Comparison of ENCODE assay signal across 23 cellular contexts in the genomic region with DNA sequence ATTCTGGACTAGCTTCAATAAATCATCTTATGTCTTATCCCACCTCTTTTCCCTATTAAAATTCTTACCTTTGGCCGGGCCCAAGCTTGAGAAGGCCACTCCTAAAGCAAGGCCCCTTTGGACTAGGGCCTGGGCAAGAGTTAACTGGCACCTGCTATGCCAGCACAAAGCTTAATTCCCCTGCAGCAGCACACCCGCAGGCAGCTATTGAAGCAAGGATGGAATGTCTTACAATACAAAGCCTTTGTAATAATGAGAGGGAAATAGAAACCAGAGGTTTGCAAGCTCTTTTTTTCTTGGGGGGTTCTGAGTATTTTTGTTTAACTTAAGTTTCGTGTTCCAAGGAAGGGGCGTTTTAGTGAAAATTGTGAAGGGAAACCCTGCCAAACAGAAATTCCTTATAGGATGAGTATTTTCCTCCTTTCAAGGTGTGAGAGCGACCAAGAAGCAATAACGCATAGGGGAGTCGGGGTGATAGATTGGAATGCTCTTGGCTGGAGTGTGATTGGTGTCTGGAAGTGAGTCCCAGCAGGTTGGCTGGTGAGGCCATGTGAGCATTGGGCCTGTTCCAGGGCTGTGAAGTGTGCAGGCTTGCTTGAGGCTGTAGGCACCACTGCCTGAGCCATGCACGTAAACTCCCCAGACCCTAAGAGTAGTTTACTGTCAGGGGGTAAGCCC.
DNase-seq lines count a peak whose midpoint lies in the region; ATAC-seq and TF ChIP-seq lines count a peak whose summit lies in the region.
"Had no signal": no experiment of that assay in that cellular context is flagged by ENCODE, and none has a peak within 500 bp of the region (broad histone marks: within the 10 kb centered on the region; RNA-seq: fewer than 3 reads in every experiment).

No MANE protein-coding gene starts in this region.

- no peak overlapping the region for H3K4me3 ChIP-seq in right atrium auricular region
- H3K4me3 ChIP-seq: pancreas, SJSA1 had no signal

- POLR2A ChIA-PET in CD4-positive, alpha-beta T cell (lab: Charles Lee): no interaction called here

- H3K27ac Mint-ChIP-seq in nephron: peak overlapping the region; percentile 19 to 56 (median 54)
- H3K27ac Mint-ChIP-seq in CD4-positive, alpha-beta T cell: no peak overlapping the region
- H3K27ac Mint-ChIP-seq: activated T-cell treated with anti-CD3 and anti-CD28 coated beads, Interleukin-2, amount 50 U/mL, for 24 hours; natural killer cell had no signal

- H3K36me3 ChIP-seq in right atrium auricular region: no peaks in the 10 kb centered on the region
- H3K36me3 ChIP-seq: BE2C, pancreas, SJSA1 had no signal

- no peak for TF ChIP-seq CTCF in right atrium auricular region (IDR thresholded peaks at IDR 0.05)
- TF ChIP-seq CTCF in nephron (IDR thresholded peaks at IDR 0.05; ENCODE audit: unreplicated experiment in 3 of 3): no peak
- no peak for TF ChIP-seq CTCF in CD4-positive, alpha-beta T cell (IDR thresholded peaks at IDR 0.05)

- no peak overlapping the region for H3K27ac ChIP-seq in right atrium auricular region
- H3K27ac ChIP-seq in CD4-positive, alpha-beta T cell (ENCODE audit: low read depth, low read length): no peak overlapping the region
- H3K27ac ChIP-seq: pancreas, SJSA1 had no signal

- H3K4me1 ChIP-seq in right atrium auricular region: peaks cover 0 to 43% of the 10 kb centered on the region in 2 donors
- H3K4me1 ChIP-seq: BE2C, pancreas, SJSA1 had no signal

- H3K27me3 ChIP-seq in right atrium auricular region: no peaks in the 10 kb centered on the region
- H3K27me3 ChIP-seq in CD4-positive, alpha-beta T cell (ENCODE audit: control insufficient read depth, insufficient read depth, low read length): no peaks in the 10 kb centered on the region
- H3K27me3 ChIP-seq: BE2C, pancreas, SJSA1 had no signal

- peaks cover 6% of the 10 kb centered on the region for H3K36me3 Mint-ChIP-seq in nephron (ENCODE audit: low read depth)
- H3K36me3 Mint-ChIP-seq in CD4-positive, alpha-beta T cell (ENCODE audit: low read depth): no peaks in the 10 kb centered on the region
- H3K36me3 Mint-ChIP-seq: natural killer cell had no signal

- CTCF ChIA-PET in CD4-positive, alpha-beta T cell (lab: Charles Lee): no interaction called here

- DNase-seq in left ventricle myocardium superior (peak; percentile 47), right atrium auricular region (ENCODE audit: low spot score) (no peak), ecto neural progenitor cell (ENCODE audit: low spot score) (peak; percentile 58), superior temporal gyrus (ENCODE audit: extremely low spot score) (no peak)
- no peak for DNase-seq in CD4-positive, alpha-beta T cell
- DNase-seq: activated CD8-positive, alpha-beta memory T cell treated with anti-CD3 and anti-CD28 coated beads for 24 hours; activated T-cell treated with anti-CD3 and anti-CD28 coated beads, Interleukin-2, amount 50 U/mL, for 24 hours; BE2C; caudate nucleus; DMS53; GF-D8; head of caudate nucleus; natural killer cell; NCI-H187; NCI-H524 treated with DMSO at 0.1 percent for 48 hours; pancreas; stimulated activated CD4-positive, alpha-beta T cell treated with anti-CD3 and anti-CD28 coated beads, Interleukin-15, amount 100 ng/mL, for 24 hours had no signal

- H3K27me3 Mint-ChIP-seq in nephron (ENCODE audit: low read depth): no peaks in the 10 kb centered on the region
- no peaks in the 10 kb centered on the region for H3K27me3 Mint-ChIP-seq in CD4-positive, alpha-beta T cell

- no peaks in the 10 kb centered on the region for H3K9me3 ChIP-seq in right atrium auricular region
- H3K9me3 ChIP-seq in CD4-positive, alpha-beta T cell (ENCODE audit: control insufficient read depth, low read length): no peaks in the 10 kb centered on the region
- H3K9me3 ChIP-seq: BE2C, pancreas, SJSA1 had no signal

- no peaks in the 10 kb centered on the region for H3K9me3 Mint-ChIP-seq in nephron
- no peaks in the 10 kb centered on the region for H3K9me3 Mint-ChIP-seq in CD4-positive, alpha-beta T cell
- H3K9me3 Mint-ChIP-seq: activated T-cell treated with anti-CD3 and anti-CD28 coated beads, Interleukin-2, amount 50 U/mL, for 24 hours; natural killer cell had no signal

- no peak overlapping the region for H3K4me3 Mint-ChIP-seq in nephron
- no peak overlapping the region for H3K4me3 Mint-ChIP-seq in CD4-positive, alpha-beta T cell
- H3K4me3 Mint-ChIP-seq: activated T-cell treated with anti-CD3 and anti-CD28 coated beads, Interleukin-2, amount 50 U/mL, for 24 hours; natural killer cell had no signal

- intact Hi-C loops in left ventricle myocardium superior (cut with micrococcal nuclease): loop anchor here (10.0 kb wide), 2 partner anchors 157 to 363 kb away; no protein-coding TSS in a partner anchor
- intact Hi-C loops in CD4-positive, alpha-beta T cell (cut with DNase I, micrococcal nuclease): no loop called here

- H3K4me1 Mint-ChIP-seq in nephron: peaks cover 59% of the 10 kb centered on the region
- no peaks in the 10 kb centered on the region for H3K4me1 Mint-ChIP-seq in CD4-positive, alpha-beta T cell (ENCODE audit: low read depth)
- H3K4me1 Mint-ChIP-seq: natural killer cell had no signal

- ATAC-seq in left ventricle myocardium superior (peak; percentile 55), GM21576 (IDR thresholded peaks at IDR 0.05; ENCODE audit: unreplicated experiment) (no peak), GM21390 (IDR thresholded peaks at IDR 0.05; ENCODE audit: unreplicated experiment) (no peak)
- no peak for ATAC-seq in CD4-positive, alpha-beta T cell (ENCODE audit: poor library complexity)
- ATAC-seq: left lobe of liver, natural killer cell, sciatic nerve had no signal

Comparison
In these comparisons a context has a peak if more than half of its experiments do, and no peak if none do; other contexts are left out.
1. DNase-seq: peak in left ventricle myocardium superior (single experiment) and ecto neural progenitor cell (single experiment); none in right atrium auricular region (single experiment), superior temporal gyrus (single experiment) and CD4-positive, alpha-beta T cell (0 of 10).